1 cellular context compared by ENCODE assay signal in genomic region chr1:7684132-7684531, GRCh38.
TF ChIP-seq lines count a peak whose summit lies in the region.

No MANE protein-coding gene starts in this region.

TF ChIP-seq in SK-N-SH, 30 proteins besides CTCF, POLR2A, EP300 and RAD21 (continued from another document):
- peak; percentile 44; the same call in 1 of the 2 replicates for TF ChIP-seq RCOR1 (IDR thresholded peaks at IDR 0.05; ENCODE audit: low read length)
- no peak for TF ChIP-seq TAF1 (IDR thresholded peaks at IDR 0.05; ENCODE audit: borderline replicate concordance, low read depth, low read length)
- no peak for TF ChIP-seq GABPA (IDR thresholded peaks at IDR 0.05; ENCODE audit: low read depth)
- no peak for TF ChIP-seq JUND (IDR thresholded peaks at IDR 0.05)
